ENCODE assay signal across 18 cellular contexts in genomic region chr20:47127986-47128385, GRCh38.
DNase-seq lines count a peak whose midpoint lies in the region; ATAC-seq and TF ChIP-seq lines count a peak whose summit lies in the region.
"Had no signal": no experiment of that assay in that cellular context is flagged by ENCODE, and none has a peak within 500 bp of the region (broad histone marks: within the 10 kb centered on the region; RNA-seq: fewer than 3 reads in every experiment).

No MANE protein-coding gene starts in this region.

- H3K4me3 ChIP-seq in stomach: no peak overlapping the region
- no peak overlapping the region for H3K4me3 ChIP-seq in colonic mucosa
- H3K4me3 ChIP-seq: BLaER1 treated with 17β-estradiol and CSF1 and Interleukin-3, amounts not matched to agents 10 nM and 100 nM; mucosa of descending colon; tibial artery had no signal

- no peaks in the 10 kb centered on the region for H3K9me3 ChIP-seq in stomach
- H3K9me3 ChIP-seq in colonic mucosa: no peaks in the 10 kb centered on the region
- H3K9me3 ChIP-seq: mucosa of descending colon, tibial artery had no signal

- TF ChIP-seq CTCF in stomach (IDR thresholded peaks at IDR 0.05) (no peak), colonic mucosa (IDR thresholded peaks at IDR 0.05) (no peak)

- TF ChIP-seq POLR2A in stomach (IDR thresholded peaks at IDR 0.05): no peak

- ATAC-seq in HG02798 (IDR thresholded peaks at IDR 0.05; ENCODE audit: poor library complexity, unreplicated experiment): no peak
- ATAC-seq: activated naive CD8-positive, alpha-beta T cell treated with anti-CD3 and anti-CD28 coated beads, Interleukin-2, amount 50 U/mL, for 24 hours; activated T-helper 17 cell treated with anti-CD3 and anti-CD28 coated beads, Interleukin-2, amount 50 U/mL, for 72 hours; mucosa of descending colon had no signal

- peaks cover 24 to 31% (median 29%) of the 10 kb centered on the region in 4 donors for H3K4me1 ChIP-seq in stomach
- no peaks in the 10 kb centered on the region for H3K4me1 ChIP-seq in colonic mucosa

- H3K27me3 ChIP-seq in stomach (peaks cover 0 to 16% (median 0%) of the 10 kb centered on the region in 3 donors), colonic mucosa (no peaks in the 10 kb centered on the region)
- H3K27me3 ChIP-seq: BLaER1 treated with 17β-estradiol and CSF1 and Interleukin-3, amounts not matched to agents 10 nM and 100 nM had no signal

- H3K9ac ChIP-seq in colonic mucosa (ENCODE audit: low read depth in 2 of 2, low read length in 2 of 2): no peak overlapping the region
- H3K9ac ChIP-seq: BLaER1 treated with 17β-estradiol and CSF1 and Interleukin-3, amounts not matched to agents 10 nM and 100 nM had no signal

- DNase-seq in NCI-H2171 treated with DMSO at 0.1 percent for 48 hours (lab: John Stamatoyannopoulos, UW) (peak; percentile 29), NCI-H2171 (lab: John Stamatoyannopoulos, UW) (no peak), astrocyte of the hippocampus (ENCODE audit: low read depth, low spot score) (peak; percentile 35), mesenteric fat pad (ENCODE audit: low spot score) (peak; percentile 14), stomach (peak; percentile 43), colonic mucosa (no peak), midbrain (lab: John Stamatoyannopoulos, UW) (no peak)
- DNase-seq: activated naive CD8-positive, alpha-beta T cell treated with anti-CD3 and anti-CD28 coated beads, Interleukin-2, amount 50 U/mL, for 24 hours; caudate nucleus; DMS153; effector memory CD4-positive, alpha-beta T cell; hypothalamus; mucosa of descending colon; NCI-H1417 treated with DMSO at 0.1 percent for 48 hours; tibial artery had no signal

- H3K36me3 ChIP-seq in stomach (no peaks in the 10 kb centered on the region), colonic mucosa (no peaks in the 10 kb centered on the region)
- H3K36me3 ChIP-seq: BLaER1 treated with 17β-estradiol and CSF1 and Interleukin-3, amounts not matched to agents 10 nM and 100 nM; tibial artery had no signal

- TF ChIP-seq EP300 in stomach (IDR thresholded peaks at IDR 0.05): no peak

- intact Hi-C loops in stomach (cut with DNase I; ENCODE audit: low total_unique reads) (no loop called here), colonic mucosa (cut with DNase I) (no loop called here)

- 12 to 47% (median 30%) methylated on average over 6 of the region's 6 CpGs for WGBS in stomach, 5 donors

- H3K27ac ChIP-seq in stomach (peak overlapping the region; percentile 1 to 43 (median 25)), colonic mucosa (no peak overlapping the region)
- H3K27ac ChIP-seq: tibial artery had no signal

Comparison
In these comparisons a context has a peak if more than half of its experiments do, and no peak if none do; other contexts are left out.
1. DNase-seq: peak in NCI-H2171 treated with DMSO at 0.1 percent for 48 hours (single experiment), astrocyte of the hippocampus (single experiment), mesenteric fat pad (single experiment) and stomach (single experiment); none in NCI-H2171 (single experiment), colonic mucosa (single experiment) and midbrain (single experiment).